In genomic region chr7:107167483-107168232, GRCh38 we compare ENCODE assay signal across 8 cellular contexts. TPM values are rescaled to one million over a fixed set of nuclear protein-coding genes. Genes with fewer than 3 reads are reported as not detected.
DNase-seq lines count a peak whose midpoint lies in the region; ATAC-seq and TF ChIP-seq lines count a peak whose summit lies in the region.

No MANE protein-coding gene starts in this region.

- CTCF ChIA-PET in activated CD4-positive, alpha-beta memory T cell treated with anti-CD3 and anti-CD28 coated beads, Interleukin-2, amount 10 ng/mL, durations not matched to agents 7 days and 5 days (lab: Charles Lee) = interaction anchor here (0.6 to 4.8 kb wide), 7 partner anchors 9 to 712 kb away, joined by 3 to 45 read pairs (median 4); partner anchors contain the start of gene CBLL1

- peaks cover 7% of the 10 kb centered on the region for H3K4me1 ChIP-seq in GM23338 (ENCODE audit: insufficient read depth)
- H3K4me1 ChIP-seq in esophagus (ENCODE audit: control insufficient read depth in 2 of 2, insufficient read depth in 2 of 2, low read length in 1 of 2) = no peaks in the 10 kb centered on the region
- peaks cover 5% of the 10 kb centered on the region for H3K4me1 ChIP-seq in muscle layer of colon (ENCODE audit: insufficient read depth, low read length)
- H3K4me1 ChIP-seq in suprapubic skin = peaks cover 27% of the 10 kb centered on the region

- H3K4me3 ChIP-seq in GM23338 = peak overlapping the region; percentile 58
- peak overlapping the region; percentile 62 to 67 for H3K4me3 ChIP-seq in esophagus (ENCODE audit: low read depth in 1 of 2, low read length in 2 of 2)
- peak overlapping the region; percentile 58 to 75 for H3K4me3 ChIP-seq in muscle layer of colon (ENCODE audit: low read depth in 1 of 2, low read length in 2 of 2)
- peak overlapping the region; percentile 90 for H3K4me3 ChIP-seq in suprapubic skin

- peak overlapping the region; percentile 62 for H3K9ac ChIP-seq in muscle layer of colon (ENCODE audit: low read length)

- no peaks in the 10 kb centered on the region for H4K20me1 ChIP-seq in GM23338 (replicated peaks; ENCODE audit: insufficient read depth)

- DNase-seq in AML-193 (lab: John Stamatoyannopoulos, UW) = peak; percentile 71 to 85
- peak; percentile 78 for DNase-seq in GM23338 (ENCODE audit: low spot score)
- peak; percentile 70 for DNase-seq in NCI-H748 (lab: John Stamatoyannopoulos, UW; ENCODE audit: unreplicated experiment)
- no peak for DNase-seq in activated CD4-positive, alpha-beta memory T cell treated with anti-CD3 and anti-CD28 coated beads, Interleukin-2, amount 10 ng/mL, durations not matched to agents 7 days and 5 days
- DNase-seq in suprapubic skin (ENCODE audit: low spot score in 2 of 2) = peak in 1 of 2 donors; percentile 83

- no peaks in the 10 kb centered on the region for H3F3A ChIP-seq in GM23338 (replicated peaks; ENCODE audit: low read depth)

- peaks cover 8% of the 10 kb centered on the region for H3K27me3 Mint-ChIP-seq in GM23338 (ENCODE audit: insufficient read depth, low read depth, poor library complexity)
- H3K27me3 Mint-ChIP-seq in activated CD4-positive, alpha-beta memory T cell treated with anti-CD3 and anti-CD28 coated beads, Interleukin-2, amount 10 ng/mL, durations not matched to agents 7 days and 5 days = peaks cover 7% of the 10 kb centered on the region

- peaks cover 25% of the 10 kb centered on the region for H3K79me2 ChIP-seq in GM23338 (replicated peaks; ENCODE audit: insufficient read depth)

- no peaks in the 10 kb centered on the region for H3K9me3 Mint-ChIP-seq in GM23338
- H3K9me3 Mint-ChIP-seq in activated CD4-positive, alpha-beta memory T cell treated with anti-CD3 and anti-CD28 coated beads, Interleukin-2, amount 10 ng/mL, durations not matched to agents 7 days and 5 days = no peaks in the 10 kb centered on the region

- TF ChIP-seq EP300 in suprapubic skin (IDR thresholded peaks at IDR 0.05) = no peak

- H3K27ac Mint-ChIP-seq in GM23338 = peak overlapping the region; percentile 98
- H3K27ac Mint-ChIP-seq in activated CD4-positive, alpha-beta memory T cell treated with anti-CD3 and anti-CD28 coated beads, Interleukin-2, amount 10 ng/mL, durations not matched to agents 7 days and 5 days = peak overlapping the region; percentile 94

- peaks cover 19% of the 10 kb centered on the region; the same call in 2 of the 3 replicates for H3K4me1 Mint-ChIP-seq in GM23338
- peaks cover 24% of the 10 kb centered on the region for H3K4me1 Mint-ChIP-seq in activated CD4-positive, alpha-beta memory T cell treated with anti-CD3 and anti-CD28 coated beads, Interleukin-2, amount 10 ng/mL, durations not matched to agents 7 days and 5 days

- POLR2A ChIA-PET in activated CD4-positive, alpha-beta memory T cell treated with anti-CD3 and anti-CD28 coated beads, Interleukin-2, amount 10 ng/mL, durations not matched to agents 7 days and 5 days (lab: Charles Lee) = interaction anchor here (0.6 to 3.8 kb wide), 20 partner anchors 9 to 1402 kb away, joined by 3 to 53 read pairs (median 9); partner anchors contain the start of genes CBLL1, CCDC71L, COG5 and DLD

- peak; percentile 5 for ATAC-seq in GM23338
- no peak for ATAC-seq in HG03469 (IDR thresholded peaks at IDR 0.05; ENCODE audit: unreplicated experiment)

- H3K9me3 ChIP-seq in esophagus (ENCODE audit: control insufficient read depth in 2 of 2, insufficient read depth in 1 of 2, low read depth in 1 of 2, low read length in 1 of 2) = no peaks in the 10 kb centered on the region
- no peaks in the 10 kb centered on the region for H3K9me3 ChIP-seq in muscle layer of colon (ENCODE audit: low read length)
- H3K9me3 ChIP-seq in suprapubic skin = no peaks in the 10 kb centered on the region

- TF ChIP-seq CTCF in GM23338 (conservative IDR thresholded peaks at IDR 0.05; ENCODE audit: low read depth in 2 of 2) = peak; percentile 31 to 41
- peak; percentile 50 to 51 for TF ChIP-seq CTCF in suprapubic skin (IDR thresholded peaks at IDR 0.05)

- WGBS in esophagus, 2 donors = 0 to 1% methylated on average over 15 of the region's 15 CpGs
- 0% methylated on average over 15 of the region's 15 CpGs for whole genome bisulfite sequencing in suprapubic skin

- no peaks in the 10 kb centered on the region for H3K9me2 ChIP-seq in GM23338 (ENCODE audit: insufficient read depth)

- H3K27me3 ChIP-seq in GM23338 (ENCODE audit: insufficient read depth) (no peaks in the 10 kb centered on the region), esophagus (ENCODE audit: control insufficient read depth in 1 of 2, insufficient read depth in 2 of 2, low read length in 2 of 2) (no peaks in the 10 kb centered on the region), muscle layer of colon (ENCODE audit: control insufficient read depth in 1 of 2, insufficient read depth in 2 of 2, low read length in 2 of 2) (no peaks in the 10 kb centered on the region), suprapubic skin (no peaks in the 10 kb centered on the region)

- no peak for TF ChIP-seq POLR2A in suprapubic skin (IDR thresholded peaks at IDR 0.05)

- H3K36me3 Mint-ChIP-seq in GM23338 (ENCODE audit: low read depth) = peaks cover under 1% of the 10 kb centered on the region; the same call in 2 of the 3 replicates
- H3K36me3 Mint-ChIP-seq in activated CD4-positive, alpha-beta memory T cell treated with anti-CD3 and anti-CD28 coated beads, Interleukin-2, amount 10 ng/mL, durations not matched to agents 7 days and 5 days (ENCODE audit: low read depth) = no peaks in the 10 kb centered on the region

- H3K36me3 ChIP-seq in GM23338 (ENCODE audit: insufficient read depth) (no peaks in the 10 kb centered on the region), esophagus (ENCODE audit: control insufficient read depth in 2 of 2, insufficient read depth in 2 of 2, low read length in 1 of 2) (peaks cover 0 to 2% of the 10 kb centered on the region in 2 donors), muscle layer of colon (ENCODE audit: insufficient read depth, low read length) (no peaks in the 10 kb centered on the region), suprapubic skin (peaks cover 4% of the 10 kb centered on the region)

- H3K27ac ChIP-seq in GM23338 (ENCODE audit: low read depth) = peak overlapping the region; percentile 96
- H3K27ac ChIP-seq in esophagus (ENCODE audit: low read depth in 2 of 2, low read length in 1 of 2) = peak overlapping the region; percentile 100
- H3K27ac ChIP-seq in muscle layer of colon (ENCODE audit: low read depth, low read length) = peak overlapping the region; percentile 98
- H3K27ac ChIP-seq in suprapubic skin = peak overlapping the region; percentile 99

- peak overlapping the region; percentile 56 for H3K4me2 ChIP-seq in GM23338

- H2AFZ ChIP-seq in GM23338 = 0 out of 2 replicates have a peak overlapping the region, but pooled peaks have one; percentile 1

- peak overlapping the region; percentile 86 for H3K4me3 Mint-ChIP-seq in GM23338
- H3K4me3 Mint-ChIP-seq in activated CD4-positive, alpha-beta memory T cell treated with anti-CD3 and anti-CD28 coated beads, Interleukin-2, amount 10 ng/mL, durations not matched to agents 7 days and 5 days = peak overlapping the region; percentile 90

TF ChIP-seq in GM23338, 12 proteins besides CTCF, POLR2A, EP300 and RAD21:
- TF ChIP-seq JUNB (IDR thresholded peaks at IDR 0.05; ENCODE audit: unreplicated experiment) (no peak), CREB1 (CRISPR knock-in tag; IDR thresholded peaks at IDR 0.05; ENCODE audit: low read depth) (peak; percentile 62; the same call in 1 of the 2 replicates)

RNA-seq across cellular contexts. Expression of gene HBP1, which starts 1.1 kb away (rescaled TPM):
- 40.5 and 52.8 TPM in 2 replicates for total RNA-seq in GM23338 (2014; rRNA removed; shearing (Covaris generic))
- polyA plus RNA-seq in GM23338 (2016; fragmentation: Nextera tagmentation; extraction: Ambion mirVana) = 36.0 and 37.6 TPM in 2 replicates
- total RNA-seq in activated CD4-positive, alpha-beta memory T cell treated with anti-CD3 and anti-CD28 coated beads, Interleukin-2, amount 10 ng/mL, durations not matched to agents 7 days and 5 days = 10 to 100 TPM; 44.0 to 45.5 TPM
- 10 to 100 TPM; 48.7 to 58.9 TPM for polyA plus RNA-seq in esophagus
- 100 to 1,000 TPM; 101 to 207 (median 138) TPM for total RNA-seq in suprapubic skin
